In genomic region chr16:66304151-66304550, GRCh38 we compare ENCODE assay signal across 18 cellular contexts.
"Had no signal": no experiment of that assay in that cellular context is flagged by ENCODE, and none has a peak within 500 bp of the region (broad histone marks: within the 10 kb centered on the region; RNA-seq: fewer than 3 reads in every experiment).

No MANE protein-coding gene starts in this region.

- H3K36me3 Mint-ChIP-seq: memory B cell, WTC11 had no signal

- H3K27me3 ChIP-seq: breast epithelium, testis had no signal

- H3K4me3 Mint-ChIP-seq: activated CD4-positive, alpha-beta T cell treated with anti-CD3 and anti-CD28 coated beads, Interleukin-2, amount 10 ng/mL, durations not matched to agents 24 days and 14 days; memory B cell; neural crest cell; stimulated activated naive CD8-positive, alpha-beta T cell treated with anti-CD3 and anti-CD28 coated beads, Interleukin-15, Interleukin-2, amounts not matched to agents 100 ng/mL and 50 ng/mL, for 24 hours; WTC11 had no signal

- H3K27ac Mint-ChIP-seq: activated CD4-positive, alpha-beta T cell treated with anti-CD3 and anti-CD28 coated beads, Interleukin-2, amount 10 ng/mL, durations not matched to agents 24 days and 14 days; memory B cell; stimulated activated naive CD8-positive, alpha-beta T cell treated with anti-CD3 and anti-CD28 coated beads, Interleukin-15, Interleukin-2, amounts not matched to agents 100 ng/mL and 50 ng/mL, for 24 hours; WTC11 had no signal

- ATAC-seq: left lobe of liver, WTC11 had no signal

- H3K4me1 Mint-ChIP-seq: neural crest cell, WTC11 had no signal

- H3K4me3 ChIP-seq: esophagus muscularis mucosa, testis had no signal

- H3K79me2 ChIP-seq: parathyroid adenoma had no signal

- H3K36me3 ChIP-seq: breast epithelium, esophagus muscularis mucosa had no signal

- H3K4me1 ChIP-seq: breast epithelium, parathyroid adenoma, testis had no signal

- H2AFZ ChIP-seq: parathyroid adenoma had no signal

- DNase-seq: activated CD4-positive, alpha-beta T cell treated with anti-CD3 and anti-CD28 coated beads, Interleukin-2, amount 10 ng/mL, durations not matched to agents 24 days and 14 days; activated naive CD4-positive, alpha-beta T cell; activated T-cell treated with anti-CD3 and anti-CD28 coated beads, Interleukin-2, amount 50 U/mL, for 48 hours; aorta; foreskin melanocyte; retina; stimulated activated CD4-positive, alpha-beta T cell treated with anti-CD3 and anti-CD28 coated beads, Interleukin-15, amount 100 ng/mL, for 24 hours; stimulated activated CD4-positive, alpha-beta T cell treated with anti-CD3 and anti-CD28 coated beads, Interleukin-4, amount 100 ng/mL, for 24 hours; testis had no signal

- H3K27ac ChIP-seq: breast epithelium, dorsolateral prefrontal cortex, esophagus muscularis mucosa, parathyroid adenoma, testis had no signal
